1 cellular context compared by ENCODE assay signal in genomic region chr19:10230904-10231623, GRCh38.
A peak's percentile ranks its signal among the peaks of the same experiment; 100 is the strongest.
TF ChIP-seq lines count a peak whose summit lies in the region.

A gene with protein sequence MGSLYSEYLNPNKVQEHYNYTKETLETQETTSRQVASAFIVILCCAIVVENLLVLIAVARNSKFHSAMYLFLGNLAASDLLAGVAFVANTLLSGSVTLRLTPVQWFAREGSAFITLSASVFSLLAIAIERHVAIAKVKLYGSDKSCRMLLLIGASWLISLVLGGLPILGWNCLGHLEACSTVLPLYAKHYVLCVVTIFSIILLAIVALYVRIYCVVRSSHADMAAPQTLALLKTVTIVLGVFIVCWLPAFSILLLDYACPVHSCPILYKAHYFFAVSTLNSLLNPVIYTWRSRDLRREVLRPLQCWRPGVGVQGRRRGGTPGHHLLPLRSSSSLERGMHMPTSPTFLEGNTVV (minus strand): TSS chr19:10231331. CDS start chr19:10224905, 6,426 bp downstream.

TF ChIP-seq in K562, 482 proteins besides CTCF, POLR2A, EP300 and RAD21 (continued from another document and continues in another):
- no peak for TF ChIP-seq PREB (CRISPR knock-in tag; IDR thresholded peaks at IDR 0.05)
- TF ChIP-seq HNRNPUL1 (IDR thresholded peaks at IDR 0.05; ENCODE audit: low read length), result no peak
- peak; percentile 35; the same call in 1 of the 2 replicates for TF ChIP-seq CXXC5 (CRISPR knock-in tag; IDR thresholded peaks at IDR 0.05)
- TF ChIP-seq, protein P1, sequence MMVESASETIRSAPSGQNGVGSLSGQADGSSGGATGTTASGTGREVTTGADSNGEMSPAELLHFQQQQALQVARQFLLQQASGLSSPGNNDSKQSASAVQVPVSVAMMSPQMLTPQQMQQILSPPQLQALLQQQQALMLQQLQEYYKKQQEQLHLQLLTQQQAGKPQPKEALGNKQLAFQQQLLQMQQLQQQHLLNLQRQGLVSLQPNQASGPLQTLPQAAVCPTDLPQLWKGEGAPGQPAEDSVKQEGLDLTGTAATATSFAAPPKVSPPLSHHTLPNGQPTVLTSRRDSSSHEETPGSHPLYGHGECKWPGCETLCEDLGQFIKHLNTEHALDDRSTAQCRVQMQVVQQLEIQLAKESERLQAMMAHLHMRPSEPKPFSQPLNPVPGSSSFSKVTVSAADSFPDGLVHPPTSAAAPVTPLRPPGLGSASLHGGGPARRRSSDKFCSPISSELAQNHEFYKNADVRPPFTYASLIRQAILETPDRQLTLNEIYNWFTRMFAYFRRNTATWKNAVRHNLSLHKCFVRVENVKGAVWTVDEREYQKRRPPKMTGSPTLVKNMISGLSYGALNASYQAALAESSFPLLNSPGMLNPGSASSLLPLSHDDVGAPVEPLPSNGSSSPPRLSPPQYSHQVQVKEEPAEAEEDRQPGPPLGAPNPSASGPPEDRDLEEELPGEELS (CRISPR knock-in tag; IDR thresholded peaks at IDR 0.05; ENCODE audit: borderline replicate concordance), result no peak
- TF ChIP-seq ATF7 (IDR thresholded peaks at IDR 0.05), result peak; percentile 75; the same call in 1 of the 2 replicates
- TF ChIP-seq EWSR1 (IDR thresholded peaks at IDR 0.05; ENCODE audit: borderline replicate concordance, low read depth, partially characterized antibody), result no peak
- no peak for TF ChIP-seq SRF (CRISPR knock-in tag; IDR thresholded peaks at IDR 0.05)
- no peak; the same call in none of the 2 replicates for TF ChIP-seq MYC (IDR thresholded peaks at IDR 0.05; ENCODE audit: low read depth, low read length)
- no peak for TF ChIP-seq MYC (CRISPR knock-in tag; IDR thresholded peaks at IDR 0.05; ENCODE audit: borderline replicate concordance, low read depth)
- TF ChIP-seq, protein P2, sequence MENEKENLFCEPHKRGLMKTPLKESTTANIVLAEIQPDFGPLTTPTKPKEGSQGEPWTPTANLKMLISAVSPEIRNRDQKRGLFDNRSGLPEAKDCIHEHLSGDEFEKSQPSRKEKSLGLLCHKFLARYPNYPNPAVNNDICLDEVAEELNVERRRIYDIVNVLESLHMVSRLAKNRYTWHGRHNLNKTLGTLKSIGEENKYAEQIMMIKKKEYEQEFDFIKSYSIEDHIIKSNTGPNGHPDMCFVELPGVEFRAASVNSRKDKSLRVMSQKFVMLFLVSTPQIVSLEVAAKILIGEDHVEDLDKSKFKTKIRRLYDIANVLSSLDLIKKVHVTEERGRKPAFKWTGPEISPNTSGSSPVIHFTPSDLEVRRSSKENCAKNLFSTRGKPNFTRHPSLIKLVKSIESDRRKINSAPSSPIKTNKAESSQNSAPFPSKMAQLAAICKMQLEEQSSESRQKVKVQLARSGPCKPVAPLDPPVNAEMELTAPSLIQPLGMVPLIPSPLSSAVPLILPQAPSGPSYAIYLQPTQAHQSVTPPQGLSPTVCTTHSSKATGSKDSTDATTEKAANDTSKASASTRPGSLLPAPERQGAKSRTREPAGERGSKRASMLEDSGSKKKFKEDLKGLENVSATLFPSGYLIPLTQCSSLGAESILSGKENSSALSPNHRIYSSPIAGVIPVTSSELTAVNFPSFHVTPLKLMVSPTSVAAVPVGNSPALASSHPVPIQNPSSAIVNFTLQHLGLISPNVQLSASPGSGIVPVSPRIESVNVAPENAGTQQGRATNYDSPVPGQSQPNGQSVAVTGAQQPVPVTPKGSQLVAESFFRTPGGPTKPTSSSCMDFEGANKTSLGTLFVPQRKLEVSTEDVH (IDR thresholded peaks at IDR 0.05; ENCODE audit: low read depth, partially characterized antibody), result no peak
- TF ChIP-seq ZNF445 (CRISPR knock-in tag; IDR thresholded peaks at IDR 0.05; ENCODE audit: low read depth), result no peak
- TF ChIP-seq TCF7 (IDR thresholded peaks at IDR 0.05; ENCODE audit: borderline replicate concordance), result no peak
- TF ChIP-seq, protein P3, sequence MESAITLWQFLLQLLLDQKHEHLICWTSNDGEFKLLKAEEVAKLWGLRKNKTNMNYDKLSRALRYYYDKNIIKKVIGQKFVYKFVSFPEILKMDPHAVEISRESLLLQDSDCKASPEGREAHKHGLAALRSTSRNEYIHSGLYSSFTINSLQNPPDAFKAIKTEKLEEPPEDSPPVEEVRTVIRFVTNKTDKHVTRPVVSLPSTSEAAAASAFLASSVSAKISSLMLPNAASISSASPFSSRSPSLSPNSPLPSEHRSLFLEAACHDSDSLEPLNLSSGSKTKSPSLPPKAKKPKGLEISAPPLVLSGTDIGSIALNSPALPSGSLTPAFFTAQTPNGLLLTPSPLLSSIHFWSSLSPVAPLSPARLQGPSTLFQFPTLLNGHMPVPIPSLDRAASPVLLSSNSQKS (CRISPR knock-in tag; IDR thresholded peaks at IDR 0.05), result no peak
- TF ChIP-seq EGR1 (conservative IDR thresholded peaks at IDR 0.05), result peak; percentile 15
- TF ChIP-seq ZNF124 (CRISPR knock-in tag; IDR thresholded peaks at IDR 0.05), result no peak
- no peak for TF ChIP-seq ZNF282 (CRISPR knock-in tag; IDR thresholded peaks at IDR 0.05)
- no peak for TF ChIP-seq SMARCA5 (IDR thresholded peaks at IDR 0.05)
- TF ChIP-seq ZNF764 (CRISPR knock-in tag; IDR thresholded peaks at IDR 0.05; ENCODE audit: low read depth), result no peak
- TF ChIP-seq POLR2H (tag; IDR thresholded peaks at IDR 0.05; ENCODE audit: low read depth), result no peak
- no peak for TF ChIP-seq CHD4 (IDR thresholded peaks at IDR 0.05; ENCODE audit: insufficient read depth, insufficient replicate concordance, low read depth, low read length, poor library complexity, severe bottlenecking)
- no peak for TF ChIP-seq HINFP (tag; conservative IDR thresholded peaks at IDR 0.05; ENCODE audit: low read depth)
- no peak for TF ChIP-seq ZNF431 (CRISPR knock-in tag; IDR thresholded peaks at IDR 0.05)
- no peak for TF ChIP-seq RBM22 (IDR thresholded peaks at IDR 0.05; ENCODE audit: low read depth, low read length, poor library complexity, severe bottlenecking)
- TF ChIP-seq ZNF830 (CRISPR knock-in tag; IDR thresholded peaks at IDR 0.05), result no peak
- TF ChIP-seq, protein P4, sequence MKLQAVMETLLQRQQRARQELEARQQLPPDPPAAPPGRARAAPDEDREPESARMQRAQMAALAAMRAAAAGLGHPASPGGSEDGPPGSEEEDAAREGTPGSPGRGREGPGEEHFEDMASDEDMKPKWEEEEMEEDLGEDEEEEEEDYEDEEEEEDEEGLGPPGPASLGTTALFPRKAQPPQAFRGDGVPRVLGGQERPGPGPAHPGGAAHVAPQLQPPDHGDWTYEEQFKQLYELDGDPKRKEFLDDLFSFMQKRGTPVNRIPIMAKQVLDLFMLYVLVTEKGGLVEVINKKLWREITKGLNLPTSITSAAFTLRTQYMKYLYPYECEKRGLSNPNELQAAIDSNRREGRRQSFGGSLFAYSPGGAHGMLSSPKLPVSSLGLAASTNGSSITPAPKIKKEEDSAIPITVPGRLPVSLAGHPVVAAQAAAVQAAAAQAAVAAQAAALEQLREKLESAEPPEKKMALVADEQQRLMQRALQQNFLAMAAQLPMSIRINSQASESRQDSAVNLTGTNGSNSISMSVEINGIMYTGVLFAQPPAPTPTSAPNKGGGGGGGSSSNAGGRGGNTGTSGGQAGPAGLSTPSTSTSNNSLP (IDR thresholded peaks at IDR 0.05; ENCODE audit: borderline replicate concordance, low read depth, low read length), result no peak
- no peak for TF ChIP-seq PHTF2 (CRISPR knock-in tag; IDR thresholded peaks at IDR 0.05)
- no peak for TF ChIP-seq HIVEP1 (CRISPR knock-in tag; IDR thresholded peaks at IDR 0.05)
- no peak for TF ChIP-seq NR2C1 (IDR thresholded peaks at IDR 0.05)
- TF ChIP-seq NR2C1 (tag; IDR thresholded peaks at IDR 0.05), result no peak
- TF ChIP-seq, protein P5, sequence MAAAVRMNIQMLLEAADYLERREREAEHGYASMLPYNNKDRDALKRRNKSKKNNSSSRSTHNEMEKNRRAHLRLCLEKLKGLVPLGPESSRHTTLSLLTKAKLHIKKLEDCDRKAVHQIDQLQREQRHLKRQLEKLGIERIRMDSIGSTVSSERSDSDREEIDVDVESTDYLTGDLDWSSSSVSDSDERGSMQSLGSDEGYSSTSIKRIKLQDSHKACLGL (CRISPR knock-in tag; IDR thresholded peaks at IDR 0.05; ENCODE audit: borderline replicate concordance, poor library complexity, severe bottlenecking), result no peak
- TF ChIP-seq, protein P6, sequence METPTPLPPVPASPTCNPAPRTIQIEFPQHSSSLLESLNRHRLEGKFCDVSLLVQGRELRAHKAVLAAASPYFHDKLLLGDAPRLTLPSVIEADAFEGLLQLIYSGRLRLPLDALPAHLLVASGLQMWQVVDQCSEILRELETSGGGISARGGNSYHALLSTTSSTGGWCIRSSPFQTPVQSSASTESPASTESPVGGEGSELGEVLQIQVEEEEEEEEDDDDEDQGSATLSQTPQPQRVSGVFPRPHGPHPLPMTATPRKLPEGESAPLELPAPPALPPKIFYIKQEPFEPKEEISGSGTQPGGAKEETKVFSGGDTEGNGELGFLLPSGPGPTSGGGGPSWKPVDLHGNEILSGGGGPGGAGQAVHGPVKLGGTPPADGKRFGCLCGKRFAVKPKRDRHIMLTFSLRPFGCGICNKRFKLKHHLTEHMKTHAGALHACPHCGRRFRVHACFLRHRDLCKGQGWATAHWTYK (CRISPR knock-in tag; IDR thresholded peaks at IDR 0.05), result 0 out of 2 replicates have a peak, but pooled peaks have one; percentile 42
- TF ChIP-seq NFRKB (IDR thresholded peaks at IDR 0.05; ENCODE audit: low read depth), result no peak
- TF ChIP-seq NFIX (CRISPR knock-in tag; IDR thresholded peaks at IDR 0.05; ENCODE audit: low read depth), result no peak
- TF ChIP-seq, protein P7, sequence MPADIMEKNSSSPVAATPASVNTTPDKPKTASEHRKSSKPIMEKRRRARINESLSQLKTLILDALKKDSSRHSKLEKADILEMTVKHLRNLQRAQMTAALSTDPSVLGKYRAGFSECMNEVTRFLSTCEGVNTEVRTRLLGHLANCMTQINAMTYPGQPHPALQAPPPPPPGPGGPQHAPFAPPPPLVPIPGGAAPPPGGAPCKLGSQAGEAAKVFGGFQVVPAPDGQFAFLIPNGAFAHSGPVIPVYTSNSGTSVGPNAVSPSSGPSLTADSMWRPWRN (IDR thresholded peaks at IDR 0.05; ENCODE audit: low read depth), result no peak
- TF ChIP-seq, protein P8, sequence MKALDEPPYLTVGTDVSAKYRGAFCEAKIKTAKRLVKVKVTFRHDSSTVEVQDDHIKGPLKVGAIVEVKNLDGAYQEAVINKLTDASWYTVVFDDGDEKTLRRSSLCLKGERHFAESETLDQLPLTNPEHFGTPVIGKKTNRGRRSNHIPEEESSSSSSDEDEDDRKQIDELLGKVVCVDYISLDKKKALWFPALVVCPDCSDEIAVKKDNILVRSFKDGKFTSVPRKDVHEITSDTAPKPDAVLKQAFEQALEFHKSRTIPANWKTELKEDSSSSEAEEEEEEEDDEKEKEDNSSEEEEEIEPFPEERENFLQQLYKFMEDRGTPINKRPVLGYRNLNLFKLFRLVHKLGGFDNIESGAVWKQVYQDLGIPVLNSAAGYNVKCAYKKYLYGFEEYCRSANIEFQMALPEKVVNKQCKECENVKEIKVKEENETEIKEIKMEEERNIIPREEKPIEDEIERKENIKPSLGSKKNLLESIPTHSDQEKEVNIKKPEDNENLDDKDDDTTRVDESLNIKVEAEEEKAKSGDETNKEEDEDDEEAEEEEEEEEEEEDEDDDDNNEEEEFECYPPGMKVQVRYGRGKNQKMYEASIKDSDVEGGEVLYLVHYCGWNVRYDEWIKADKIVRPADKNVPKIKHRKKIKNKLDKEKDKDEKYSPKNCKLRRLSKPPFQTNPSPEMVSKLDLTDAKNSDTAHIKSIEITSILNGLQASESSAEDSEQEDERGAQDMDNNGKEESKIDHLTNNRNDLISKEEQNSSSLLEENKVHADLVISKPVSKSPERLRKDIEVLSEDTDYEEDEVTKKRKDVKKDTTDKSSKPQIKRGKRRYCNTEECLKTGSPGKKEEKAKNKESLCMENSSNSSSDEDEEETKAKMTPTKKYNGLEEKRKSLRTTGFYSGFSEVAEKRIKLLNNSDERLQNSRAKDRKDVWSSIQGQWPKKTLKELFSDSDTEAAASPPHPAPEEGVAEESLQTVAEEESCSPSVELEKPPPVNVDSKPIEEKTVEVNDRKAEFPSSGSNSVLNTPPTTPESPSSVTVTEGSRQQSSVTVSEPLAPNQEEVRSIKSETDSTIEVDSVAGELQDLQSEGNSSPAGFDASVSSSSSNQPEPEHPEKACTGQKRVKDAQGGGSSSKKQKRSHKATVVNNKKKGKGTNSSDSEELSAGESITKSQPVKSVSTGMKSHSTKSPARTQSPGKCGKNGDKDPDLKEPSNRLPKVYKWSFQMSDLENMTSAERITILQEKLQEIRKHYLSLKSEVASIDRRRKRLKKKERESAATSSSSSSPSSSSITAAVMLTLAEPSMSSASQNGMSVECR (CRISPR knock-in tag; IDR thresholded peaks at IDR 0.05), result no peak; the same call in 1 of the 2 replicates
- TF ChIP-seq E2F4 (CRISPR knock-in tag; IDR thresholded peaks at IDR 0.05; ENCODE audit: low read depth), result no peak
- no peak for TF ChIP-seq ZNF232 (CRISPR knock-in tag; IDR thresholded peaks at IDR 0.05)
- TF ChIP-seq ARHGAP35 (IDR thresholded peaks at IDR 0.05; ENCODE audit: partially characterized antibody), result no peak
- no peak for TF ChIP-seq ZBED1 (IDR thresholded peaks at IDR 0.05)
